ENCODE assay signal across 19 cellular contexts in genomic region chr9:125183054-125183453, GRCh38. TPM values are rescaled to one million over a fixed set of nuclear protein-coding genes. Genes with fewer than 3 reads are reported as not detected.
DNase-seq lines count a peak whose midpoint lies in the region; ATAC-seq and TF ChIP-seq lines count a peak whose summit lies in the region.
"Had no signal": no experiment of that assay in that cellular context is flagged by ENCODE, and none has a peak within 500 bp of the region (broad histone marks: within the 10 kb centered on the region; RNA-seq: fewer than 3 reads in every experiment).

No MANE protein-coding gene starts in this region.

- no peak overlapping the region for H3K9ac ChIP-seq in neural progenitor cell

- H3K4me2 ChIP-seq in neural progenitor cell: no peak overlapping the region
- H3K4me2 ChIP-seq: smooth muscle cell had no signal

- peaks cover 100% of the 10 kb centered on the region for H3K79me2 ChIP-seq in neural progenitor cell (ENCODE audit: low read depth)

- no peaks in the 10 kb centered on the region for H3K9me3 ChIP-seq in right atrium auricular region
- no peaks in the 10 kb centered on the region for H3K9me3 ChIP-seq in mucosa of descending colon
- no peaks in the 10 kb centered on the region for H3K9me3 ChIP-seq in upper lobe of right lung
- H3K9me3 ChIP-seq in neural progenitor cell (ENCODE audit: low read depth): no peaks in the 10 kb centered on the region
- H3K9me3 ChIP-seq: neutrophil, vagina had no signal

- no peak overlapping the region for H3K4me3 ChIP-seq in right atrium auricular region
- H3K4me3 ChIP-seq in mucosa of descending colon: no peak overlapping the region
- no peak overlapping the region for H3K4me3 ChIP-seq in upper lobe of right lung
- H3K4me3 ChIP-seq in neural progenitor cell: no peak overlapping the region
- H3K4me3 ChIP-seq: SK-N-MC, smooth muscle cell, vagina had no signal

- H3K36me3 ChIP-seq in right atrium auricular region (no peaks in the 10 kb centered on the region), mucosa of descending colon (ENCODE audit: low read depth) (no peaks in the 10 kb centered on the region), upper lobe of right lung (peaks cover 6% of the 10 kb centered on the region), neural progenitor cell (no peaks in the 10 kb centered on the region)
- H3K36me3 ChIP-seq: vagina had no signal

- H2AFZ ChIP-seq in neural progenitor cell (replicated peaks): no peak overlapping the region

- no peaks in the 10 kb centered on the region for H3F3A ChIP-seq in neural progenitor cell (ENCODE audit: low read depth)

- H3K27me3 Mint-ChIP-seq in chondrocyte (ENCODE audit: low read depth) (no peaks in the 10 kb centered on the region), neural progenitor cell (ENCODE audit: insufficient read depth, low read depth) (no peaks in the 10 kb centered on the region)
- H3K27me3 Mint-ChIP-seq: activated CD4-positive, alpha-beta memory T cell treated with anti-CD3 and anti-CD28 coated beads, Interleukin-2, amount 10 ng/mL, durations not matched to agents 7 days and 5 days; brain had no signal

- no peaks in the 10 kb centered on the region for H3K9me3 Mint-ChIP-seq in chondrocyte (ENCODE audit: low read depth)
- peaks cover 4% of the 10 kb centered on the region for H3K9me3 Mint-ChIP-seq in neural progenitor cell
- H3K9me3 Mint-ChIP-seq: activated CD4-positive, alpha-beta memory T cell treated with anti-CD3 and anti-CD28 coated beads, Interleukin-2, amount 10 ng/mL, durations not matched to agents 7 days and 5 days had no signal

- peaks cover 42% of the 10 kb centered on the region for H3K4me1 Mint-ChIP-seq in chondrocyte (ENCODE audit: low read depth)
- peaks cover 8% of the 10 kb centered on the region for H3K4me1 Mint-ChIP-seq in neural progenitor cell

- intact Hi-C loops in left cardiac atrium (cut with DNase I): no loop called here
- intact Hi-C loops in mucosa of descending colon (cut with DNase I, micrococcal nuclease): no loop called here
- intact Hi-C loops in upper lobe of right lung (cut with DNase I): no loop called here

- TF ChIP-seq CTCF in right atrium auricular region (IDR thresholded peaks at IDR 0.05) (no peak), chondrocyte (IDR thresholded peaks at IDR 0.05) (no peak), mucosa of descending colon (IDR thresholded peaks at IDR 0.05) (no peak), upper lobe of right lung (IDR thresholded peaks at IDR 0.05) (no peak), neural progenitor cell (IDR thresholded peaks at IDR 0.05) (no peak)

- ATAC-seq in left cardiac atrium: peak; percentile 25 to 29
- peak; percentile 56 for ATAC-seq in mucosa of descending colon
- peak; percentile 47 for ATAC-seq in upper lobe of right lung
- ATAC-seq in GM18517 (IDR thresholded peaks at IDR 0.05; ENCODE audit: unreplicated experiment): no peak
- ATAC-seq: stimulated activated naive CD8-positive, alpha-beta T cell treated with anti-CD3 and anti-CD28 coated beads, Interleukin-15, Interleukin-2, amounts not matched to agents 100 U/mL and 50 U/mL, for 24 hours had no signal

- no peaks in the 10 kb centered on the region for H3K36me3 Mint-ChIP-seq in chondrocyte (ENCODE audit: low read depth)
- peaks cover 18% of the 10 kb centered on the region for H3K36me3 Mint-ChIP-seq in neural progenitor cell

- H3K27me3 ChIP-seq in right atrium auricular region (no peaks in the 10 kb centered on the region), upper lobe of right lung (no peaks in the 10 kb centered on the region), neural progenitor cell (no peaks in the 10 kb centered on the region)
- H3K27me3 ChIP-seq: neutrophil, vagina had no signal

- peak overlapping the region in 1 of 2 donors; percentile 57 for H3K27ac ChIP-seq in right atrium auricular region
- no peak overlapping the region for H3K27ac ChIP-seq in upper lobe of right lung
- H3K27ac ChIP-seq in neural progenitor cell: no peak overlapping the region
- H3K27ac ChIP-seq: SK-N-MC, vagina had no signal

- H3K27ac Mint-ChIP-seq in chondrocyte (ENCODE audit: unreplicated experiment): peak overlapping the region; percentile 67
- no peak overlapping the region for H3K27ac Mint-ChIP-seq in neural progenitor cell
- H3K27ac Mint-ChIP-seq: activated CD4-positive, alpha-beta memory T cell treated with anti-CD3 and anti-CD28 coated beads, Interleukin-2, amount 10 ng/mL, durations not matched to agents 7 days and 5 days; brain had no signal

- H4K20me1 ChIP-seq in neural progenitor cell (ENCODE audit: low read depth): peaks cover 49% of the 10 kb centered on the region

- H3K4me1 ChIP-seq in right atrium auricular region (peaks cover 0 to 59% of the 10 kb centered on the region in 2 donors), mucosa of descending colon (ENCODE audit: low read depth) (peaks cover 52% of the 10 kb centered on the region), upper lobe of right lung (peaks cover 38% of the 10 kb centered on the region), neural progenitor cell (no peaks in the 10 kb centered on the region)

- DNase-seq in left cardiac atrium: no peak
- DNase-seq in right atrium auricular region (ENCODE audit: low spot score): no peak
- DNase-seq in chondrocyte (ENCODE audit: low spot score): no peak
- DNase-seq in mucosa of descending colon: no peak
- DNase-seq in upper lobe of right lung: no peak
- no peak for DNase-seq in neural progenitor cell (ENCODE audit: low spot score)
- DNase-seq in stimulated activated CD4-positive, alpha-beta T cell treated with anti-CD3 and anti-CD28 coated beads, Interleukin-2, amount 100 ng/mL, for 48 hours: no peak
- DNase-seq: activated CD4-positive, alpha-beta memory T cell treated with anti-CD3 and anti-CD28 coated beads, Interleukin-2, amount 10 ng/mL, durations not matched to agents 7 days and 5 days; activated gamma-delta T cell treated with Interleukin-2 at 50 U/mL for 16 hours; effector CD8-positive, alpha-beta T cell; NCI-H1694; NCI-H446 treated with DMSO at 0.1 percent for 48 hours; stimulated activated naive CD8-positive, alpha-beta T cell treated with anti-CD3 and anti-CD28 coated beads, Interleukin-15, Interleukin-2, amounts not matched to agents 100 U/mL and 50 U/mL, for 24 hours had no signal

- H3K4me3 Mint-ChIP-seq in chondrocyte (ENCODE audit: unreplicated experiment): peak overlapping the region; percentile 10
- H3K4me3 Mint-ChIP-seq in neural progenitor cell: no peak overlapping the region
- H3K4me3 Mint-ChIP-seq: activated CD4-positive, alpha-beta memory T cell treated with anti-CD3 and anti-CD28 coated beads, Interleukin-2, amount 10 ng/mL, durations not matched to agents 7 days and 5 days; brain had no signal

RNA-seq across cellular contexts. Expression of gene PPP6C, which starts 6.5 kb away (rescaled TPM):
- total RNA-seq in left cardiac atrium (10 to 100 TPM; 34.0 to 38.9 TPM), right atrium auricular region (10 to 100 TPM; 28.5 to 32.9 TPM), chondrocyte (31.8 to 39.8 TPM (median 35.3 TPM) in 3 replicates), mucosa of descending colon (10 to 100 TPM; 41.8 to 47.6 (median 45.4) TPM), upper lobe of right lung (42.2 TPM), neural progenitor cell (ENCODE audit: low replicate concordance) (41.7 and 61.7 TPM in 2 replicates)

RNA-seq across cellular contexts. Expression of gene RABEPK, which starts 17.3 kb away (rescaled TPM):
- total RNA-seq in left cardiac atrium (10 to 100 TPM in 1 of 2 donors, 1 to 10 TPM in 1; 8.3 to 10.0 TPM), right atrium auricular region (10 to 100 TPM in 1 of 2 donors, 1 to 10 TPM in 1; 7.5 to 12.1 TPM), chondrocyte (25.3 to 31.8 TPM (median 27.0 TPM) in 3 replicates), mucosa of descending colon (10 to 100 TPM; 11.6 to 12.9 (median 12.1) TPM), upper lobe of right lung (10.0 TPM), neural progenitor cell (ENCODE audit: low replicate concordance) (7.8 and 12.4 TPM in 2 replicates)

RNA-seq across cellular contexts. Expression of gene SCAI, which starts 39.7 kb away (rescaled TPM):
- 1 to 10 TPM; 5.6 to 5.8 TPM for total RNA-seq in left cardiac atrium
- total RNA-seq in right atrium auricular region: 1 to 10 TPM; 4.0 to 5.3 TPM
- 5.1 to 6.0 TPM (median 5.4 TPM) in 3 replicates for total RNA-seq in chondrocyte
- total RNA-seq in mucosa of descending colon: 10 to 100 TPM in 1 of 3 donors, 1 to 10 TPM in 2; 6.3 to 11.7 (median 8.8) TPM
- total RNA-seq in upper lobe of right lung: 14.9 TPM
- total RNA-seq in neural progenitor cell (ENCODE audit: low replicate concordance): 24.1 and 30.2 TPM in 2 replicates

RNA-seq across cellular contexts. Expression of gene HSPA5, which starts 58.1 kb away (rescaled TPM):
- total RNA-seq in left cardiac atrium: 100 to 1,000 TPM; 273 to 342 TPM
- 100 to 1,000 TPM; 128 to 162 TPM for total RNA-seq in right atrium auricular region
- total RNA-seq in chondrocyte: 176 to 369 TPM (median 362 TPM) in 3 replicates
- 100 to 1,000 TPM; 119 to 194 (median 150) TPM for total RNA-seq in mucosa of descending colon
- 282 TPM for total RNA-seq in upper lobe of right lung
- total RNA-seq in neural progenitor cell (ENCODE audit: low replicate concordance): 39.1 and 44.2 TPM in 2 replicates
